Comparison of ENCODE assay signal across 18 cellular contexts in genomic region chr5:81949479-81949878, GRCh38. TPM values are rescaled to one million over a fixed set of nuclear protein-coding genes. Genes with fewer than 3 reads are reported as not detected.
A peak's percentile ranks its signal among the peaks of the same experiment; 100 is the strongest.
DNase-seq lines count a peak whose midpoint lies in the region; ATAC-seq and TF ChIP-seq lines count a peak whose summit lies in the region.
"Had no signal": no experiment of that assay in that cellular context is flagged by ENCODE, and none has a peak within 500 bp of the region (broad histone marks: within the 10 kb centered on the region; RNA-seq: fewer than 3 reads in every experiment).

No MANE protein-coding gene starts in this region.

- no peaks in the 10 kb centered on the region for H3K79me2 ChIP-seq in osteoblast (ENCODE audit: insufficient read depth, low read length)

- H3K4me1 Mint-ChIP-seq in natural killer cell = no peaks in the 10 kb centered on the region
- H3K4me1 Mint-ChIP-seq: CD8-positive, alpha-beta memory T cell had no signal

- TF ChIP-seq POLR2A in thyroid gland (IDR thresholded peaks at IDR 0.05) (no peak), stomach (IDR thresholded peaks at IDR 0.05) (no peak)

- TF ChIP-seq EP300 in stomach (IDR thresholded peaks at IDR 0.05) = no peak

- intact Hi-C loops in thyroid gland (cut with DNase I) (no loop called here), stomach (cut with DNase I; ENCODE audit: low total_unique reads) (no loop called here), natural killer cell (cut with micrococcal nuclease) (no loop called here)

- H3K36me3 Mint-ChIP-seq in natural killer cell = no peaks in the 10 kb centered on the region
- H3K36me3 Mint-ChIP-seq: CD8-positive, alpha-beta memory T cell had no signal

- no peaks in the 10 kb centered on the region for H3K9me3 ChIP-seq in osteoblast (ENCODE audit: low read depth, low read length)
- H3K9me3 ChIP-seq in thyroid gland = no peaks in the 10 kb centered on the region
- H3K9me3 ChIP-seq in stomach = no peaks in the 10 kb centered on the region
- H3K9me3 ChIP-seq: BLaER1, Caco-2, HAP-1 had no signal

- 94 to 95% methylated on average over 3 of the region's 3 CpGs for WGBS in thyroid gland, 2 donors
- WGBS in stomach, 5 donors = 89 to 95% (median 93%) methylated on average over 3 of the region's 3 CpGs

- H3K4me1 ChIP-seq in osteoblast (ENCODE audit: insufficient read depth, low read length) (no peaks in the 10 kb centered on the region), thyroid gland (peaks cover 11 to 21% of the 10 kb centered on the region in 2 donors), stomach (peaks cover 0 to 17% (median 7%) of the 10 kb centered on the region in 4 donors)
- H3K4me1 ChIP-seq: BLaER1, Caco-2 had no signal

- CTCF ChIA-PET in AG04449 (lab: Yijun Ruan, JAX) = interaction anchor here (0.8 kb wide), 1 partner anchor 216 kb away, joined by 3 read pairs; no protein-coding TSS in a partner anchor

- DNase-seq in AG04449 (ENCODE audit: low read depth, low spot score) = peak; percentile 59
- DNase-seq in astrocyte of the spinal cord (ENCODE audit: low read depth, low spot score) = peak; percentile 18
- peak; percentile 36 for DNase-seq in choroid plexus epithelial cell (ENCODE audit: low read depth)
- peak; percentile 69 for DNase-seq in osteoblast (ENCODE audit: insufficient read length, low spot score, missing footprints)
- no peak for DNase-seq in thyroid gland
- no peak for DNase-seq in stomach
- no peak for DNase-seq in natural killer cell
- DNase-seq in GM20000 (ENCODE audit: low spot score) = no peak
- DNase-seq: AML-193; Caco-2; CD8-positive, alpha-beta memory T cell; DND-41; GF-D8; GOT3; HFFc6 had no signal

- POLR2A ChIA-PET in AG04449 (lab: Yijun Ruan, JAX) = no interaction called here

- H3K4me3 ChIP-seq in AG04449 (ENCODE audit: low read depth, low read length) (no peak overlapping the region), astrocyte of the spinal cord (ENCODE audit: low read depth, low read length) (no peak overlapping the region), choroid plexus epithelial cell (ENCODE audit: low read depth, low read length) (no peak overlapping the region), osteoblast (ENCODE audit: insufficient read depth, low read length) (no peak overlapping the region), thyroid gland (replicated peaks in 1 of 3) (no peak overlapping the region), stomach (no peak overlapping the region)
- H3K4me3 ChIP-seq: BLaER1, HAP-1 had no signal

- no peak for ATAC-seq in natural killer cell

- TF ChIP-seq CTCF in AG04449 (IDR thresholded peaks at IDR 0.05; ENCODE audit: insufficient read depth, low read length, missing control alignments) (no peak), astrocyte of the spinal cord (IDR thresholded peaks at IDR 0.05; ENCODE audit: low read depth, low read length) (no peak), choroid plexus epithelial cell (conservative IDR thresholded peaks at IDR 0.05; ENCODE audit: low read depth, low read length) (no peak), osteoblast (IDR thresholded peaks at IDR 0.05; ENCODE audit: extremely low read depth, low read depth, low read length) (no peak), thyroid gland (IDR thresholded peaks at IDR 0.05) (no peak), stomach (IDR thresholded peaks at IDR 0.05) (no peak), natural killer cell (IDR thresholded peaks at IDR 0.05) (no peak), GM20000 (IDR thresholded peaks at IDR 0.05; ENCODE audit: extremely low read depth, missing control alignments) (no peak)

- no peak overlapping the region for H3K4me3 Mint-ChIP-seq in natural killer cell
- H3K4me3 Mint-ChIP-seq: CD8-positive, alpha-beta memory T cell; HFFc6 had no signal

- no peaks in the 10 kb centered on the region for H4K20me1 ChIP-seq in osteoblast (ENCODE audit: insufficient read depth, low read length)
- H4K20me1 ChIP-seq: BLaER1 had no signal

- no peak overlapping the region for H2AFZ ChIP-seq in osteoblast (ENCODE audit: low read length)

- H3K9me3 Mint-ChIP-seq in natural killer cell = no peaks in the 10 kb centered on the region
- H3K9me3 Mint-ChIP-seq: HFFc6 had no signal

- no peak overlapping the region for H3K4me2 ChIP-seq in osteoblast (ENCODE audit: insufficient read depth, low read length)
- H3K4me2 ChIP-seq: BLaER1 had no signal

- no peak overlapping the region for H3K27ac Mint-ChIP-seq in natural killer cell
- H3K27ac Mint-ChIP-seq: CD8-positive, alpha-beta memory T cell; HFFc6 had no signal

- H3K27ac ChIP-seq in osteoblast (ENCODE audit: low read depth, low read length) (no peak overlapping the region), thyroid gland (no peak overlapping the region), stomach (no peak overlapping the region)
- H3K27ac ChIP-seq: 22Rv1, BLaER1 had no signal

- H3K27me3 Mint-ChIP-seq in natural killer cell (ENCODE audit: low read depth in 2 of 2) = peaks cover 0 to 1% of the 10 kb centered on the region in 2 donors

- no peaks in the 10 kb centered on the region for H3K27me3 ChIP-seq in osteoblast (ENCODE audit: insufficient read depth, low read length)
- no peaks in the 10 kb centered on the region for H3K27me3 ChIP-seq in thyroid gland
- no peaks in the 10 kb centered on the region for H3K27me3 ChIP-seq in stomach
- H3K27me3 ChIP-seq: BLaER1 had no signal

- in situ Hi-C loops in astrocyte of the spinal cord (cut with HindIII; ENCODE audit: low sequenced_read_pairs) = no loop called here

- H3K36me3 ChIP-seq in osteoblast (ENCODE audit: insufficient read depth, low read length) (no peaks in the 10 kb centered on the region), thyroid gland (no peaks in the 10 kb centered on the region), stomach (no peaks in the 10 kb centered on the region)
- H3K36me3 ChIP-seq: BLaER1, HAP-1 had no signal

RNA-seq across cellular contexts. Expression of gene ATG10, which starts 22.3 kb away (rescaled TPM):
- total RNA-seq in osteoblast (6.5 and 7.4 TPM in 2 replicates), thyroid gland (10 to 100 TPM in 3 of 4 donors, 1 to 10 TPM in 1; 8.5 to 15.2 (median 11.6) TPM), stomach (10 to 100 TPM in 2 of 5 donors, 1 to 10 TPM in 2, under 1 TPM in 1; 0.58 to 16.5 (median 3.5) TPM), natural killer cell (10 to 100 TPM in 2 of 3 donors, 1 to 10 TPM in 1; 9.0 to 11.5 (median 11.4) TPM)
- polyA plus RNA-seq in stomach = 1 to 10 TPM; 2.4 to 8.6 (median 5.1) TPM

Comparison
In these comparisons a context has a peak if more than half of its experiments do, and no peak if none do; other contexts are left out.
1. DNase-seq: peak in AG04449 (single experiment), astrocyte of the spinal cord (single experiment), choroid plexus epithelial cell (single experiment) and osteoblast (single experiment); none in thyroid gland (0 of 2), stomach (single experiment), natural killer cell (single experiment) and GM20000 (single experiment).